In the genomic region with DNA sequence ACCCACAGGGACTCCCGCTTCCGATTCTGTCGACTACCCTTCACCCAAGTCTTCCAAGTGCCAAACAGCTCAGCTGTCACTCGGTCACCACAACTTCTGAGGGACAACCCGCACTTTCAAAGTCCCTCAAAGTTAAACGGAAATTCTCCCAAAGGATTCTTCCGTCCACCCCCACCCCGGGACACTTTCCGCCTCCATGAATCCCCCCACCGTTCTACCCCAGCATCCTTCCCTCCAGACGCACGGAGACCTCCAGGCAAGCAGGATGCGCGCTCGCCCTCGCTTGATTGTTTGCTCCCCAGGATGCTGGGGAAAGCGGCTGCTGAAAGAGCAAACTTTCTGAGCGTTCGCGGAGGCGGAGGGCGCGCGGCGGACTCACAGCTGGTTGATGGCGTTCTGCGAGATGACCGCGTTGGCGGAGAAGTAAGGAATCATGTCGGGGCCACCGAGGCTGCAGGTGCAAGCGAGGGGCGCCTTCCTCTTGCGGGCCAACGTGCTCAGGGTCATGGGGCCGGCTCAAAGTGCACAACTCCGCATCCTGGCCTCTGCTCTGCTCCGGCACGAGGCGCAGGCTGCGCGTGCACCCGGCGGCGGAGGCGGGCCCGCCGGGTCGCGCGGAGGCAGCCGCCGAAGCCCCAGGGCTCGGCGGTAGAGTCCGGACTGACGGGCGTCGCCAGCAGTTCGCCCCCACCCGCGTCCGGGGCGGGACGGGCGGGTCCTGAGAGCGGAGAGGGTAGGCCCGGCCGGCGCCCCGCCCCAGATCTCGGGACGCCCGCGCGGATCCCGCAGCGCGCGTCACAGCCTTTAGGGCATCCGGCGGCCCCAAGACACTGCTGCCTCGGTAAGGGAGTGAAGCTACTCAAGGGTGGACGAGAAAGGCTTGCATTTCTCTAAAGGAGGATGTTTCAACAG, we compare ENCODE assay signal across 1 cellular context.
TF ChIP-seq lines count a peak whose summit lies in the region.

No MANE protein-coding gene starts in this region.

TF ChIP-seq in SK-N-SH, 30 proteins besides CTCF, POLR2A, EP300 and RAD21 (continued from another document):
- TF ChIP-seq NFIC (IDR thresholded peaks at IDR 0.05; ENCODE audit: borderline replicate concordance) (no peak), FOSL2 (IDR thresholded peaks at IDR 0.05; ENCODE audit: borderline replicate concordance, low read depth) (no peak), TAF1 (IDR thresholded peaks at IDR 0.05; ENCODE audit: borderline replicate concordance, low read depth, low read length) (peak; percentile 71), SMC3 (IDR thresholded peaks at IDR 0.05; ENCODE audit: low read depth, low read length) (0 out of 2 replicates have a peak, but pooled peaks have one; percentile 9), EZH2phosphoT487 (IDR thresholded peaks at IDR 0.05; ENCODE audit: borderline replicate concordance, low read depth) (no peak), RCOR1 (IDR thresholded peaks at IDR 0.05; ENCODE audit: low read length) (no peak), FOXJ3 (CRISPR knock-in tag; IDR thresholded peaks at IDR 0.05) (no peak), RFX5 (IDR thresholded peaks at IDR 0.05; ENCODE audit: low read length) (no peak), POLR2AphosphoS5 (IDR thresholded peaks at IDR 0.05; ENCODE audit: low read depth, low read length) (peak; percentile 87)
- TF ChIP-seq, protein P1, sequence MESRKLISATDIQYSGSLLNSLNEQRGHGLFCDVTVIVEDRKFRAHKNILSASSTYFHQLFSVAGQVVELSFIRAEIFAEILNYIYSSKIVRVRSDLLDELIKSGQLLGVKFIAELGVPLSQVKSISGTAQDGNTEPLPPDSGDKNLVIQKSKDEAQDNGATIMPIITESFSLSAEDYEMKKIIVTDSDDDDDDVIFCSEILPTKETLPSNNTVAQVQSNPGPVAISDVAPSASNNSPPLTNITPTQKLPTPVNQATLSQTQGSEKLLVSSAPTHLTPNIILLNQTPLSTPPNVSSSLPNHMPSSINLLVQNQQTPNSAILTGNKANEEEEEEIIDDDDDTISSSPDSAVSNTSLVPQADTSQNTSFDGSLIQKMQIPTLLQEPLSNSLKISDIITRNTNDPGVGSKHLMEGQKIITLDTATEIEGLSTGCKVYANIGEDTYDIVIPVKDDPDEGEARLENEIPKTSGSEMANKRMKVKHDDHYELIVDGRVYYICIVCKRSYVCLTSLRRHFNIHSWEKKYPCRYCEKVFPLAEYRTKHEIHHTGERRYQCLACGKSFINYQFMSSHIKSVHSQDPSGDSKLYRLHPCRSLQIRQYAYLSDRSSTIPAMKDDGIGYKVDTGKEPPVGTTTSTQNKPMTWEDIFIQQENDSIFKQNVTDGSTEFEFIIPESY (IDR thresholded peaks at IDR 0.05; ENCODE audit: borderline replicate concordance, low read depth) = peak; percentile 89
- TF ChIP-seq, protein P2, sequence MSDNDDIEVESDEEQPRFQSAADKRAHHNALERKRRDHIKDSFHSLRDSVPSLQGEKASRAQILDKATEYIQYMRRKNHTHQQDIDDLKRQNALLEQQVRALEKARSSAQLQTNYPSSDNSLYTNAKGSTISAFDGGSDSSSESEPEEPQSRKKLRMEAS (IDR thresholded peaks at IDR 0.05; ENCODE audit: low read depth) = peak; percentile 70
- TF ChIP-seq, protein P3, sequence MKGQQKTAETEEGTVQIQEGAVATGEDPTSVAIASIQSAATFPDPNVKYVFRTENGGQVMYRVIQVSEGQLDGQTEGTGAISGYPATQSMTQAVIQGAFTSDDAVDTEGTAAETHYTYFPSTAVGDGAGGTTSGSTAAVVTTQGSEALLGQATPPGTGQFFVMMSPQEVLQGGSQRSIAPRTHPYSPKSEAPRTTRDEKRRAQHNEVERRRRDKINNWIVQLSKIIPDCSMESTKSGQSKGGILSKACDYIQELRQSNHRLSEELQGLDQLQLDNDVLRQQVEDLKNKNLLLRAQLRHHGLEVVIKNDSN (IDR thresholded peaks at IDR 0.05; ENCODE audit: borderline replicate concordance, low read depth) = no peak
